1 cellular context compared by ENCODE assay signal in the genomic region with DNA sequence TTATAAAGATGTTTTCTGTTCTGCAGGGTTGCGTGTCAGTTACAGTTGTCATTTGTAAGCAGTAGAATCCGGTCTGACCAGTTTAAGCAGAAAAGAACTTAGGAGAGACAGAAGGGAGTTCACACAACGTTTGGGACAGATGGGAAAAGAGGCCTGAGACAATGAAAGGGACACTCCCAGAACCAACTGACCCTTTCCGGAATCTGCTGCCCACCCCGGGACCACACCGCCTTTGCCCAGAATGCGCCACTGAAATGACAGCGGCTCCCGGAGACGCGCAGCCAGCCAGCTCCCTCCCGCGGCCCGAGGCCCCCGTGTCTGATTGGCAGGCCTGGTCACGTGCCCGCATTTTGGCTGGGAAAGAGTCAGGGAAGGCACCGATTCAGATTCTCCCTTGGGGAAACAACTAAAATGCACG.
TF ChIP-seq lines count a peak whose summit lies in the region.

No MANE protein-coding gene starts in this region.

TF ChIP-seq in WTC11, 78 proteins besides CTCF, POLR2A, EP300 and RAD21 (continued from another document):
- TF ChIP-seq USF2 (CRISPR knock-in tag; IDR thresholded peaks at IDR 0.05): peak; percentile 97
